7 cellular contexts compared by ENCODE assay signal in genomic region chr3:193743702-193744047, GRCh38.
DNase-seq lines count a peak whose midpoint lies in the region; ATAC-seq and TF ChIP-seq lines count a peak whose summit lies in the region.

No MANE protein-coding gene starts in this region.

- TF ChIP-seq CTCF in endothelial cell (IDR thresholded peaks at IDR 0.05; ENCODE audit: unreplicated experiment) = no peak

- H3K27ac Mint-ChIP-seq in activated T-helper 17 cell treated with anti-CD3 and anti-CD28 coated beads, Interleukin-2, amount 50 U/mL, for 72 hours = no peak overlapping the region
- no peak overlapping the region for H3K27ac Mint-ChIP-seq in endothelial cell (ENCODE audit: unreplicated experiment)

- H3K36me3 Mint-ChIP-seq in activated T-helper 17 cell treated with anti-CD3 and anti-CD28 coated beads, Interleukin-2, amount 50 U/mL, for 72 hours (ENCODE audit: low read depth) = no peaks in the 10 kb centered on the region
- H3K36me3 Mint-ChIP-seq in endothelial cell (ENCODE audit: low read depth, unreplicated experiment) = no peaks in the 10 kb centered on the region

- no peaks in the 10 kb centered on the region for H3K9me3 Mint-ChIP-seq in activated T-helper 17 cell treated with anti-CD3 and anti-CD28 coated beads, Interleukin-2, amount 50 U/mL, for 72 hours
- H3K9me3 Mint-ChIP-seq in endothelial cell (ENCODE audit: unreplicated experiment) = no peaks in the 10 kb centered on the region

- ATAC-seq in GM19463 (IDR thresholded peaks at IDR 0.05; ENCODE audit: unreplicated experiment) (peak; percentile 78), HG03159 (IDR thresholded peaks at IDR 0.05; ENCODE audit: unreplicated experiment) (peak; percentile 62)
- peak; percentile 24 for ATAC-seq in activated T-helper 17 cell treated with anti-CD3 and anti-CD28 coated beads, Interleukin-2, amount 50 U/mL, for 72 hours (replicated peaks)

- H3K4me3 Mint-ChIP-seq in activated T-helper 17 cell treated with anti-CD3 and anti-CD28 coated beads, Interleukin-2, amount 50 U/mL, for 72 hours = no peak overlapping the region
- H3K4me3 Mint-ChIP-seq in endothelial cell (ENCODE audit: unreplicated experiment) = no peak overlapping the region

- peaks cover 11% of the 10 kb centered on the region for H3K27me3 Mint-ChIP-seq in activated T-helper 17 cell treated with anti-CD3 and anti-CD28 coated beads, Interleukin-2, amount 50 U/mL, for 72 hours
- no peaks in the 10 kb centered on the region for H3K27me3 Mint-ChIP-seq in endothelial cell (ENCODE audit: unreplicated experiment)

- peak; percentile 75 for DNase-seq in renal cortical epithelial cell (ENCODE audit: low read depth)
- DNase-seq in DMS53 (lab: John Stamatoyannopoulos, UW) = no peak
- no peak for DNase-seq in endothelial cell (ENCODE audit: low spot score)
- no peak for DNase-seq in nucleus accumbens (lab: John Stamatoyannopoulos, UW)

- no peaks in the 10 kb centered on the region for H3K4me1 Mint-ChIP-seq in activated T-helper 17 cell treated with anti-CD3 and anti-CD28 coated beads, Interleukin-2, amount 50 U/mL, for 72 hours
- peaks cover 6% of the 10 kb centered on the region for H3K4me1 Mint-ChIP-seq in endothelial cell (ENCODE audit: unreplicated experiment)

Comparison
In these comparisons a context has a peak if more than half of its experiments do, and no peak if none do; other contexts are left out.
1. ATAC-seq: peak in every context shown above with its lines; median percentile 78 in GM19463; 62 in HG03159; 24 in activated T-helper 17 cell treated with anti-CD3 and anti-CD28 coated beads, Interleukin-2, amount 50 U/mL, for 72 hours.